20 cellular contexts compared by ENCODE assay signal in genomic region chr5:23717486-23717885, GRCh38.
"Had no signal": no experiment of that assay in that cellular context is flagged by ENCODE, and none has a peak within 500 bp of the region (broad histone marks: within the 10 kb centered on the region; RNA-seq: fewer than 3 reads in every experiment).

No MANE protein-coding gene starts in this region.

- H3K4me3 ChIP-seq: gastroesophageal sphincter, left ventricle myocardium inferior, stomach, suprapubic skin, tibial nerve had no signal

- H3K9me3 ChIP-seq: gastroesophageal sphincter, stomach, suprapubic skin, tibial nerve had no signal

- ATAC-seq: activated T-cell treated with anti-CD3 and anti-CD28 coated beads, Interleukin-2, amount 50 U/mL, for 72 hours; gastroesophageal sphincter; naive thymus-derived CD4-positive, alpha-beta T cell; sciatic nerve; stimulated activated memory B cell treated with anti-CD40 and anti-IgM and Interleukin-4, amounts not matched to agents 10 μg/mL and 1 μg/mL and 100 μg/mL, for 72 hours had no signal

- DNase-seq: activated CD4-positive, alpha-beta memory T cell treated with anti-CD3 and anti-CD28 coated beads for 36 hours; activated CD4-positive, alpha-beta T cell treated with anti-CD3 and anti-CD28 coated beads for 48 hours; activated effector memory CD4-positive, alpha-beta T cell treated with anti-CD3 and anti-CD28 coated beads, Interleukin-2, amount 50 U/mL, for 16 hours; activated naive CD4-positive, alpha-beta T cell treated with anti-CD3 and anti-CD28 coated beads, Interleukin-2, amount 10 ng/mL, durations not matched to agents 7 days and 5 days; activated T-cell treated with anti-CD3 and anti-CD28 coated beads, Interleukin-2, amount 50 U/mL, for 72 hours; amygdala; head of caudate nucleus; hypothalamus; left ventricle myocardium inferior; naive thymus-derived CD4-positive, alpha-beta T cell; occipital lobe; small intestine; stimulated activated CD4-positive, alpha-beta T cell treated with anti-CD3 and anti-CD28 coated beads, Interleukin-2, amount 100 ng/mL, for 24 hours; stomach had no signal

- H3K27ac ChIP-seq: epithelial cell of prostate, gastroesophageal sphincter, left ventricle myocardium inferior, stomach, suprapubic skin, tibial nerve had no signal

- H3K27me3 ChIP-seq: gastroesophageal sphincter, stomach, suprapubic skin, tibial nerve had no signal

- H3K4me1 ChIP-seq: gastroesophageal sphincter, left ventricle myocardium inferior, stomach, suprapubic skin, tibial nerve had no signal

- H3K36me3 ChIP-seq: gastroesophageal sphincter, left ventricle myocardium inferior, stomach, suprapubic skin, tibial nerve had no signal
